In the genomic region with DNA sequence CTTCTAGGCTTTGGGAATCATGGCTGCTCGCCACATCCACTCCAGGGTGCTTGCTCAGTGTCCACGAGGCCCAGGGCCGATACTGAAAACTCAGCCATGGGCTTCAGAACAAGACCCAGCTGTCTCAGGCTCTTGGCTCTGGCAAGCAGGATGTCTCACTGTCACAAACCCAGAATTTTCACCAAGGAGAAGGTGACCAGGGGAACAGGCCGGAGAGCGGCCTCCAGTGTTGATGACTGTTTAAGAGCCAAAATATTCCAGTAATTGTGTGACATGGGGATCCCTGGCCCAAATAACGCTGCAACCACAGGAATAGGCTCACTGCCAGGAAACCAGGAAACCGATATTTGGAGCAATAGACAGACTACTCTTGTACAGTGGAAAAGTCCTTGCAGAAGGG, we compare ENCODE assay signal across 16 cellular contexts. TPM values are rescaled to one million over a fixed set of nuclear protein-coding genes. Genes with fewer than 3 reads are reported as not detected.
DNase-seq lines count a peak whose midpoint lies in the region; ATAC-seq and TF ChIP-seq lines count a peak whose summit lies in the region.
"Had no signal": no experiment of that assay in that cellular context is flagged by ENCODE, and none has a peak within 500 bp of the region (broad histone marks: within the 10 kb centered on the region; RNA-seq: fewer than 3 reads in every experiment).

No MANE protein-coding gene starts in this region.

- TF ChIP-seq CTCF in left ventricle myocardium inferior (IDR thresholded peaks at IDR 0.05; ENCODE audit: borderline replicate concordance) (no peak), osteoblast (IDR thresholded peaks at IDR 0.05; ENCODE audit: extremely low read depth, low read depth, low read length) (no peak), WTC11 (IDR thresholded peaks at IDR 0.05) (no peak)

- no peak overlapping the region for H3K4me3 Mint-ChIP-seq in WTC11
- H3K4me3 Mint-ChIP-seq: T-helper 17 cell had no signal

- H3K9me3 ChIP-seq in left ventricle myocardium inferior (replicated peaks) (no peaks in the 10 kb centered on the region), osteoblast (ENCODE audit: low read depth, low read length) (no peaks in the 10 kb centered on the region), aorta (ENCODE audit: control insufficient read depth, low read length) (no peaks in the 10 kb centered on the region)
- H3K9me3 ChIP-seq: BE2C had no signal

- H3K4me1 ChIP-seq in left ventricle myocardium inferior (no peaks in the 10 kb centered on the region), osteoblast (ENCODE audit: insufficient read depth, low read length) (peaks cover 28% of the 10 kb centered on the region), aorta (ENCODE audit: control insufficient read depth in 1 of 2, insufficient read depth in 2 of 2, low read length in 2 of 2) (no peaks in the 10 kb centered on the region)
- H3K4me1 ChIP-seq: BE2C, parathyroid adenoma had no signal

- H4K20me1 ChIP-seq in osteoblast (ENCODE audit: insufficient read depth, low read length): no peaks in the 10 kb centered on the region

- peak; percentile 23 for ATAC-seq in aorta (ENCODE audit: low FRiP score)
- ATAC-seq in HG03442 (IDR thresholded peaks at IDR 0.05; ENCODE audit: unreplicated experiment): no peak
- no peak for ATAC-seq in WTC11
- ATAC-seq: T-helper 17 cell had no signal

- peak overlapping the region; percentile 68 for H2AFZ ChIP-seq in osteoblast (ENCODE audit: low read length)
- H2AFZ ChIP-seq: parathyroid adenoma had no signal

- no peak overlapping the region for H3K4me2 ChIP-seq in osteoblast (ENCODE audit: insufficient read depth, low read length)

- H3K79me2 ChIP-seq in osteoblast (ENCODE audit: insufficient read depth, low read length): no peaks in the 10 kb centered on the region
- H3K79me2 ChIP-seq: parathyroid adenoma had no signal

- WGBS in aorta, 2 donors: 49 to 59% methylated on average over 7 of the region's 7 CpGs

- H3K9me3 Mint-ChIP-seq in WTC11: no peaks in the 10 kb centered on the region

- DNase-seq in cerebellum (ENCODE audit: low spot score) (peak; percentile 7), left ventricle myocardium inferior (peak; percentile 26), osteoblast (ENCODE audit: insufficient read length, low spot score, missing footprints) (no peak), aorta (no peak), WTC11 (ENCODE audit: low spot score) (no peak)
- DNase-seq in effector CD8-positive, alpha-beta T cell (lab: John Stamatoyannopoulos, UW): no peak
- DNase-seq: activated naive CD4-positive, alpha-beta T cell treated with Interleukin-2 at 50 U/mL for 16 hours; BE2C; HCEC 1CT; islet precursor cell; NCI-H2171 treated with DMSO at 0.1 percent for 48 hours; SHP77 treated with DMSO at 0.1 percent for 48 hours; T-helper 17 cell had no signal

- CTCF ChIA-PET in WTC11 (lab: Charles Lee): interaction anchor here (0.6 to 1.2 kb wide), 2 partner anchors 28 to 432 kb away, joined by 3 read pairs; no protein-coding TSS in a partner anchor

- H3K4me3 ChIP-seq in left ventricle myocardium inferior (no peak overlapping the region), osteoblast (ENCODE audit: insufficient read depth, low read length) (no peak overlapping the region), aorta (ENCODE audit: low read length in 2 of 2) (no peak overlapping the region)
- H3K4me3 ChIP-seq: cardiac muscle cell had no signal

- POLR2A ChIA-PET in WTC11 (lab: Charles Lee): no interaction called here

- no peaks in the 10 kb centered on the region for H3K36me3 Mint-ChIP-seq in WTC11

- H3K27me3 ChIP-seq in left ventricle myocardium inferior (ENCODE audit: low read depth): peaks cover 28% of the 10 kb centered on the region
- no peaks in the 10 kb centered on the region for H3K27me3 ChIP-seq in osteoblast (ENCODE audit: insufficient read depth, low read length)
- H3K27me3 ChIP-seq in aorta (ENCODE audit: control insufficient read depth in 1 of 2, insufficient read depth in 2 of 2, low read length in 1 of 2): no peaks in the 10 kb centered on the region
- H3K27me3 ChIP-seq: BE2C, cardiac muscle cell had no signal

- no peaks in the 10 kb centered on the region for H3K4me1 Mint-ChIP-seq in WTC11
- H3K4me1 Mint-ChIP-seq: T-helper 17 cell had no signal

- no peaks in the 10 kb centered on the region; the same call in 1 of the 2 replicates for H3K27me3 Mint-ChIP-seq in WTC11 (ENCODE audit: low read depth)

- intact Hi-C loops in left ventricle myocardium inferior (cut with micrococcal nuclease): no loop called here
- intact Hi-C loops in aorta (cut with DNase I): no loop called here

- H3K27ac Mint-ChIP-seq in WTC11: no peak overlapping the region
- H3K27ac Mint-ChIP-seq: T-helper 17 cell had no signal

- no peaks in the 10 kb centered on the region for H3K36me3 ChIP-seq in left ventricle myocardium inferior
- no peaks in the 10 kb centered on the region for H3K36me3 ChIP-seq in osteoblast (ENCODE audit: insufficient read depth, low read length)
- no peaks in the 10 kb centered on the region for H3K36me3 ChIP-seq in aorta (ENCODE audit: control insufficient read depth in 1 of 2, insufficient read depth in 2 of 2, low read length in 1 of 2)
- H3K36me3 ChIP-seq: BE2C, cardiac muscle cell had no signal

- peak overlapping the region; percentile 67 for H3K27ac ChIP-seq in left ventricle myocardium inferior (replicated peaks)
- peak overlapping the region; percentile 67 for H3K27ac ChIP-seq in osteoblast (ENCODE audit: low read depth, low read length)
- H3K27ac ChIP-seq in aorta (ENCODE audit: low read depth in 1 of 2, low read length in 2 of 2): no peak overlapping the region
- H3K27ac ChIP-seq: cardiac muscle cell, parathyroid adenoma had no signal

TF ChIP-seq in WTC11, 78 proteins besides CTCF, POLR2A, EP300 and RAD21 (continues in another document):
- TF ChIP-seq NR1H2 (CRISPR knock-in tag; IDR thresholded peaks at IDR 0.05) (no peak), NR2C2 (CRISPR knock-in tag; IDR thresholded peaks at IDR 0.05) (no peak), HMGA2 (CRISPR knock-in tag; IDR thresholded peaks at IDR 0.05) (no peak), OVOL2 (CRISPR knock-in tag; IDR thresholded peaks at IDR 0.05; ENCODE audit: borderline replicate concordance) (no peak), ZNF396 (CRISPR knock-in tag; IDR thresholded peaks at IDR 0.05; ENCODE audit: borderline replicate concordance) (no peak), ZNF138 (CRISPR knock-in tag; conservative IDR thresholded peaks at IDR 0.05) (no peak)
- TF ChIP-seq, protein P1, sequence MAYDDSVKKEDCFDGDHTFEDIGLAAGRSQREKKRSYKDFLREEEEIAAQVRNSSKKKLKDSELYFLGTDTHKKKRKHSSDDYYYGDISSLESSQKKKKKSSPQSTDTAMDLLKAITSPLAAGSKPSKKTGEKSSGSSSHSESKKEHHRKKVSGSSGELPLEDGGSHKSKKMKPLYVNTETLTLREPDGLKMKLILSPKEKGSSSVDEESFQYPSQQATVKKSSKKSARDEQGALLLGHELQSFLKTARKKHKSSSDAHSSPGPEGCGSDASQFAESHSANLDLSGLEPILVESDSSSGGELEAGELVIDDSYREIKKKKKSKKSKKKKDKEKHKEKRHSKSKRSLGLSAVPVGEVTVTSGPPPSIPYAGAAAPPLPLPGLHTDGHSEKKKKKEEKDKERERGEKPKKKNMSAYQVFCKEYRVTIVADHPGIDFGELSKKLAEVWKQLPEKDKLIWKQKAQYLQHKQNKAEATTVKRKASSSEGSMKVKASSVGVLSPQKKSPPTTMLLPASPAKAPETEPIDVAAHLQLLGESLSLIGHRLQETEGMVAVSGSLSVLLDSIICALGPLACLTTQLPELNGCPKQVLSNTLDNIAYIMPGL (CRISPR knock-in tag; IDR thresholded peaks at IDR 0.05): no peak
- TF ChIP-seq, protein P2, sequence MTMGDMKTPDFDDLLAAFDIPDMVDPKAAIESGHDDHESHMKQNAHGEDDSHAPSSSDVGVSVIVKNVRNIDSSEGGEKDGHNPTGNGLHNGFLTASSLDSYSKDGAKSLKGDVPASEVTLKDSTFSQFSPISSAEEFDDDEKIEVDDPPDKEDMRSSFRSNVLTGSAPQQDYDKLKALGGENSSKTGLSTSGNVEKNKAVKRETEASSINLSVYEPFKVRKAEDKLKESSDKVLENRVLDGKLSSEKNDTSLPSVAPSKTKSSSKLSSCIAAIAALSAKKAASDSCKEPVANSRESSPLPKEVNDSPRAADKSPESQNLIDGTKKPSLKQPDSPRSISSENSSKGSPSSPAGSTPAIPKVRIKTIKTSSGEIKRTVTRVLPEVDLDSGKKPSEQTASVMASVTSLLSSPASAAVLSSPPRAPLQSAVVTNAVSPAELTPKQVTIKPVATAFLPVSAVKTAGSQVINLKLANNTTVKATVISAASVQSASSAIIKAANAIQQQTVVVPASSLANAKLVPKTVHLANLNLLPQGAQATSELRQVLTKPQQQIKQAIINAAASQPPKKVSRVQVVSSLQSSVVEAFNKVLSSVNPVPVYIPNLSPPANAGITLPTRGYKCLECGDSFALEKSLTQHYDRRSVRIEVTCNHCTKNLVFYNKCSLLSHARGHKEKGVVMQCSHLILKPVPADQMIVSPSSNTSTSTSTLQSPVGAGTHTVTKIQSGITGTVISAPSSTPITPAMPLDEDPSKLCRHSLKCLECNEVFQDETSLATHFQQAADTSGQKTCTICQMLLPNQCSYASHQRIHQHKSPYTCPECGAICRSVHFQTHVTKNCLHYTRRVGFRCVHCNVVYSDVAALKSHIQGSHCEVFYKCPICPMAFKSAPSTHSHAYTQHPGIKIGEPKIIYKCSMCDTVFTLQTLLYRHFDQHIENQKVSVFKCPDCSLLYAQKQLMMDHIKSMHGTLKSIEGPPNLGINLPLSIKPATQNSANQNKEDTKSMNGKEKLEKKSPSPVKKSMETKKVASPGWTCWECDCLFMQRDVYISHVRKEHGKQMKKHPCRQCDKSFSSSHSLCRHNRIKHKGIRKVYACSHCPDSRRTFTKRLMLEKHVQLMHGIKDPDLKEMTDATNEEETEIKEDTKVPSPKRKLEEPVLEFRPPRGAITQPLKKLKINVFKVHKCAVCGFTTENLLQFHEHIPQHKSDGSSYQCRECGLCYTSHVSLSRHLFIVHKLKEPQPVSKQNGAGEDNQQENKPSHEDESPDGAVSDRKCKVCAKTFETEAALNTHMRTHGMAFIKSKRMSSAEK (CRISPR knock-in tag; IDR thresholded peaks at IDR 0.05; ENCODE audit: borderline replicate concordance): no peak

RNA-seq across cellular contexts. Expression of a gene that starts 9.8 kb away (rescaled TPM):
- 0.36 TPM for total RNA-seq in cerebellum
- total RNA-seq in left ventricle myocardium inferior: 2.1 TPM
- total RNA-seq in osteoblast: 0.36 and 0.59 TPM in 2 replicates
- 1 to 10 TPM; 2.3 to 9.0 TPM for total RNA-seq in aorta
- polyA plus RNA-seq in aorta: under 1 TPM in 1 of 2 donors, not detected in 1; 0.13 TPM
- total RNA-seq in WTC11 (2021): 1.5 to 3.2 TPM (median 2.2 TPM) in 3 replicates
- total RNA-seq: cardiac muscle cell, T-helper 17 cell had no signal
- polyA plus RNA-seq: cardiac muscle cell had no signal

RNA-seq across cellular contexts. Expression of a gene that starts 10.2 kb away (rescaled TPM):
- total RNA-seq in cerebellum: not detected
- not detected for total RNA-seq in left ventricle myocardium inferior
- not detected in 2 replicates for total RNA-seq in osteoblast
- not detected for total RNA-seq in aorta
- polyA plus RNA-seq in aorta: not detected
- total RNA-seq in WTC11 (2021): 0.14 to 0.25 TPM in 2 of 3 replicates, not detected in the other
- total RNA-seq: cardiac muscle cell, T-helper 17 cell had no signal
- polyA plus RNA-seq: cardiac muscle cell had no signal

RNA-seq across cellular contexts. Expression of a gene that starts 40.8 kb away (rescaled TPM):
- total RNA-seq in cerebellum: 0.73 TPM
- 45.5 TPM for total RNA-seq in left ventricle myocardium inferior
- total RNA-seq in osteoblast: 2.7 and 5.1 TPM in 2 replicates
- total RNA-seq in aorta: 100 to 1,000 TPM; 200 to 220 TPM
- polyA plus RNA-seq in aorta: 100 to 1,000 TPM in 1 of 2 donors, 10 to 100 TPM in 1; 53.2 to 117 TPM
- total RNA-seq in WTC11 (2021): 2.7 to 3.5 TPM (median 3.0 TPM) in 3 replicates
- total RNA-seq: cardiac muscle cell, T-helper 17 cell had no signal

Comparison
In these comparisons a context has a peak if more than half of its experiments do, and no peak if none do; other contexts are left out.
1. DNase-seq: peak in cerebellum (single experiment) and left ventricle myocardium inferior (single experiment); none in osteoblast (single experiment), aorta (0 of 2), effector CD8-positive, alpha-beta T cell (single experiment) and WTC11 (single experiment).
2. H3K27ac ChIP-seq: peak in left ventricle myocardium inferior (single experiment) and osteoblast (single experiment); none in aorta (0 of 2).